12 cellular contexts compared by ENCODE assay signal in genomic region chrX:123975180-123975579, GRCh38. TPM values are rescaled to one million over a fixed set of nuclear protein-coding genes. Genes with fewer than 3 reads are reported as not detected.
DNase-seq lines count a peak whose midpoint lies in the region; FAIRE-seq and TF ChIP-seq lines count a peak whose summit lies in the region.
"Had no signal": no experiment of that assay in that cellular context is flagged by ENCODE, and none has a peak within 500 bp of the region (broad histone marks: within the 10 kb centered on the region; RNA-seq: fewer than 3 reads in every experiment).

No MANE protein-coding gene starts in this region.

- H3K27me3 ChIP-seq in adipocyte (replicated peaks; ENCODE audit: control insufficient read depth, insufficient read depth, low read length): no peaks in the 10 kb centered on the region
- no peaks in the 10 kb centered on the region for H3K27me3 ChIP-seq in small intestine (ENCODE audit: control insufficient read depth in 2 of 2, insufficient read depth in 2 of 2, low read length in 2 of 2)
- H3K27me3 ChIP-seq: heart left ventricle had no signal

- peak; percentile 9 for DNase-seq in H54 (ENCODE audit: insufficient read length, low spot score)
- peak; percentile 21 for DNase-seq in adipocyte (ENCODE audit: low read depth)
- peak; percentile 84 for DNase-seq in fibroblast of the aortic adventitia (ENCODE audit: low read depth)
- DNase-seq in small intestine: peak; percentile 21
- DNase-seq in activated CD4-positive, alpha-beta T cell treated with anti-CD3 and anti-CD28 coated beads, Interleukin-2, amount 50 U/mL, for 4 hours: no peak
- no peak for DNase-seq in SHP77 treated with DMSO at 0.1 percent for 48 hours (lab: John Stamatoyannopoulos, UW)
- no peak for DNase-seq in cerebellar nuclear complex (lab: John Stamatoyannopoulos, UW)
- DNase-seq in NCI-H2196 (lab: John Stamatoyannopoulos, UW; ENCODE audit: unreplicated experiment): no peak
- DNase-seq: activated CD4-positive, alpha-beta T cell treated with anti-CD3 and anti-CD28 coated beads for 36 hours; heart left ventricle; MM.1S; NCI-H345 had no signal

- H3K27ac ChIP-seq in small intestine (ENCODE audit: low read depth in 1 of 2, low read length in 1 of 2): no peak overlapping the region
- H3K27ac ChIP-seq: heart left ventricle had no signal

- H3K4me3 ChIP-seq in adipocyte (ENCODE audit: low read length) (no peak overlapping the region), fibroblast of the aortic adventitia (ENCODE audit: low read depth, low read length) (no peak overlapping the region), small intestine (ENCODE audit: low read depth in 1 of 2, low read length in 2 of 2) (no peak overlapping the region)
- H3K4me3 ChIP-seq: heart left ventricle had no signal

- TF ChIP-seq CTCF in fibroblast of the aortic adventitia (IDR thresholded peaks at IDR 0.05; ENCODE audit: insufficient read depth, low read length): no peak

- H3K4me1 ChIP-seq in adipocyte (ENCODE audit: control insufficient read depth, insufficient read depth, low read length) (peaks cover 8% of the 10 kb centered on the region), small intestine (ENCODE audit: control insufficient read depth in 2 of 2, insufficient read depth in 1 of 2, low read depth in 1 of 2, low read length in 1 of 2) (no peaks in the 10 kb centered on the region)

- H3K36me3 ChIP-seq in adipocyte (ENCODE audit: control insufficient read depth, insufficient read depth, low read length, severe bottlenecking) (no peaks in the 10 kb centered on the region), small intestine (ENCODE audit: control insufficient read depth in 2 of 2, insufficient read depth in 2 of 2, low read length in 2 of 2) (no peaks in the 10 kb centered on the region)
- H3K36me3 ChIP-seq: heart left ventricle had no signal

- FAIRE-seq in H54 (lab: Jason Lieb, UNC) (no peak), small intestine (lab: Jason Lieb, UNC) (no peak)

- no peaks in the 10 kb centered on the region for H3K9me3 ChIP-seq in adipocyte (ENCODE audit: control insufficient read depth, low read length)
- H3K9me3 ChIP-seq in small intestine (ENCODE audit: control insufficient read depth, low read depth): no peaks in the 10 kb centered on the region
- H3K9me3 ChIP-seq: heart left ventricle had no signal

- 81 to 96% (median 84%) methylated on average over 5 to 6 of the region's 6 CpGs for WGBS in small intestine, 3 donors

- H3K9ac ChIP-seq in adipocyte (ENCODE audit: low read length): no peak overlapping the region

- TF ChIP-seq POLR2A in H54 (IDR thresholded peaks at IDR 0.05; ENCODE audit: low read depth, low read length): no peak

RNA-seq across cellular contexts. Expression of gene STAG2, which starts 13.7 kb away (rescaled TPM):
- total RNA-seq in fibroblast of the aortic adventitia (ENCODE audit: low replicate concordance): 85.5 and 88.7 TPM in 2 replicates
- 10 to 100 TPM; 19.7 to 30.2 (median 24.4) TPM for polyA plus RNA-seq in small intestine

Comparison
In these comparisons a context has a peak if more than half of its experiments do, and no peak if none do; other contexts are left out.
1. DNase-seq: peak in H54 (single experiment), adipocyte (single experiment), fibroblast of the aortic adventitia (single experiment) and small intestine (single experiment); none in activated CD4-positive, alpha-beta T cell treated with anti-CD3 and anti-CD28 coated beads, Interleukin-2, amount 50 U/mL, for 4 hours (0 of 2), SHP77 treated with DMSO at 0.1 percent for 48 hours (single experiment), cerebellar nuclear complex (0 of 2) and NCI-H2196 (single experiment).